Comparison of ENCODE assay signal across 13 cellular contexts in the genomic region with DNA sequence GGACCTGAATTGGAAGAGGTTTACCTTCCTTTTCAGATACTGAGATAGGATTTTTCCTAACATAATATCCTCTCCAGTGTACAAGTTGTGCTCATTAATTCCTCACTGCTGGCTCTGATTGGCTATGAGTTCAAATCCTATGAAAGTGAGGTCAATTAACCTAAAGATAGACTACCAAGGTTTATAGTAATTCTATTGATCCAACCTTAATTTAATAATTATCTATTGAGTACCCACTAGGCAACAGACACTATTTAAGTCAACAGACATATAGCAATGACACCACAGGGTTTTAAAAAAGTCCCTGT.
A peak's percentile ranks its signal among the peaks of the same experiment; 100 is the strongest.
DNase-seq lines count a peak whose midpoint lies in the region; ATAC-seq and TF ChIP-seq lines count a peak whose summit lies in the region.
"Had no signal": no experiment of that assay in that cellular context is flagged by ENCODE, and none has a peak within 500 bp of the region (broad histone marks: within the 10 kb centered on the region; RNA-seq: fewer than 3 reads in every experiment).

No MANE protein-coding gene starts in this region.

- H3K4me3 ChIP-seq in DOHH2 (ENCODE audit: low read length), result no peak overlapping the region
- H3K4me3 ChIP-seq in SK-N-MC, result no peak overlapping the region
- H3K4me3 ChIP-seq in skeletal muscle satellite cell (ENCODE audit: low read length), result no peak overlapping the region
- H3K4me3 ChIP-seq: hepatocyte, right atrium auricular region, SJSA1 had no signal

- peaks cover 2% of the 10 kb centered on the region for H3K27me3 Mint-ChIP-seq in activated CD4-positive, alpha-beta memory T cell treated with anti-CD3 and anti-CD28 coated beads for 36 hours

- no peak overlapping the region for H3K4me2 ChIP-seq in DOHH2 (ENCODE audit: low read length)
- H3K4me2 ChIP-seq in skeletal muscle satellite cell (ENCODE audit: low read length), result peak overlapping the region; percentile 11
- H3K4me2 ChIP-seq: hepatocyte had no signal

- peaks cover 10% of the 10 kb centered on the region; the same call in 1 of the 2 replicates for H3K27me3 ChIP-seq in DOHH2 (ENCODE audit: control insufficient read depth, low read length)
- H3K27me3 ChIP-seq in skeletal muscle satellite cell (ENCODE audit: control insufficient read depth, insufficient read depth, low read length), result no peaks in the 10 kb centered on the region
- H3K27me3 ChIP-seq: hepatocyte, right atrium auricular region had no signal

- H3K36me3 ChIP-seq in DOHH2 (ENCODE audit: control insufficient read depth, low read length) (no peaks in the 10 kb centered on the region), SK-N-MC (ENCODE audit: insufficient read depth, low read length) (no peaks in the 10 kb centered on the region), skeletal muscle satellite cell (ENCODE audit: insufficient read depth, low read length) (no peaks in the 10 kb centered on the region)
- H3K36me3 ChIP-seq: right atrium auricular region, SJSA1 had no signal

- no peak overlapping the region for H3K9ac ChIP-seq in SK-N-MC (ENCODE audit: insufficient read length)
- no peak overlapping the region for H3K9ac ChIP-seq in skeletal muscle satellite cell (ENCODE audit: low read depth, low read length)

- H3K36me3 Mint-ChIP-seq in activated CD4-positive, alpha-beta memory T cell treated with anti-CD3 and anti-CD28 coated beads for 36 hours, result no peaks in the 10 kb centered on the region
- H3K36me3 Mint-ChIP-seq: activated naive CD8-positive, alpha-beta T cell treated with anti-CD3 and anti-CD28 coated beads for 36 hours had no signal

- no peaks in the 10 kb centered on the region for H3K79me2 ChIP-seq in DOHH2 (ENCODE audit: control insufficient read depth, low read length)
- H3K79me2 ChIP-seq: hepatocyte had no signal

- H3K9me3 ChIP-seq in DOHH2 (ENCODE audit: control insufficient read depth, insufficient read depth, low read length), result no peaks in the 10 kb centered on the region
- H3K9me3 ChIP-seq in SK-N-MC (ENCODE audit: low read depth, low read length), result no peaks in the 10 kb centered on the region
- no peaks in the 10 kb centered on the region for H3K9me3 ChIP-seq in skeletal muscle satellite cell (replicated peaks; ENCODE audit: low read length)
- H3K9me3 ChIP-seq: right atrium auricular region, SJSA1 had no signal

- peaks cover 3% of the 10 kb centered on the region for H3K4me1 Mint-ChIP-seq in activated CD4-positive, alpha-beta memory T cell treated with anti-CD3 and anti-CD28 coated beads for 36 hours (ENCODE audit: low read depth)

- H3K9me3 Mint-ChIP-seq in activated CD4-positive, alpha-beta memory T cell treated with anti-CD3 and anti-CD28 coated beads for 36 hours, result no peaks in the 10 kb centered on the region
- H3K9me3 Mint-ChIP-seq: activated naive CD8-positive, alpha-beta T cell treated with anti-CD3 and anti-CD28 coated beads for 36 hours; activated T-helper 1 cell treated with anti-CD3 and anti-CD28 coated beads, Interleukin-12 subunit alpha, Interleukin-12 subunit beta, Interleukin-2, Interleukin-4 antibody, amounts not matched to agents 30 ng/mL and 10 ng/mL and 1 ng/mL, durations not matched to agents 14 hours and 24 hours and 36 hours had no signal

- no peaks in the 10 kb centered on the region for H3K9me2 ChIP-seq in DOHH2 (replicated peaks; ENCODE audit: control insufficient read depth, low read length)

- CTCF ChIA-PET in activated CD4-positive, alpha-beta memory T cell treated with anti-CD3 and anti-CD28 coated beads for 36 hours (lab: Charles Lee), result interaction anchor here (0.6 to 4.0 kb wide), 9 partner anchors 11 to 403 kb away, joined by 3 to 31 read pairs (median 4); no protein-coding TSS in a partner anchor

- no peaks in the 10 kb centered on the region for H4K20me1 ChIP-seq in DOHH2 (ENCODE audit: control insufficient read depth, insufficient read depth, low read depth, low read length)

- H3K27ac Mint-ChIP-seq in activated CD4-positive, alpha-beta memory T cell treated with anti-CD3 and anti-CD28 coated beads for 36 hours, result no peak overlapping the region
- H3K27ac Mint-ChIP-seq: activated naive CD8-positive, alpha-beta T cell treated with anti-CD3 and anti-CD28 coated beads for 36 hours; activated T-helper 1 cell treated with anti-CD3 and anti-CD28 coated beads, Interleukin-12 subunit alpha, Interleukin-12 subunit beta, Interleukin-2, Interleukin-4 antibody, amounts not matched to agents 30 ng/mL and 10 ng/mL and 1 ng/mL, durations not matched to agents 14 hours and 24 hours and 36 hours; H9 had no signal

- H3K27ac ChIP-seq in DOHH2 (ENCODE audit: low read depth, low read length) (no peak overlapping the region), SK-N-MC (peak overlapping the region; percentile 8; the same call in 1 of the 2 replicates)
- H3K27ac ChIP-seq: hepatocyte, right atrium auricular region, SJSA1 had no signal

- ATAC-seq in HG02970 (IDR thresholded peaks at IDR 0.05; ENCODE audit: low FRiP score, unreplicated experiment), result peak; percentile 9

- H3K4me1 ChIP-seq in DOHH2 (ENCODE audit: control insufficient read depth, low read length), result peaks cover 2% of the 10 kb centered on the region; the same call in 1 of the 2 replicates
- H3K4me1 ChIP-seq in skeletal muscle satellite cell (ENCODE audit: control insufficient read depth, insufficient read depth, low read length), result peaks cover 7% of the 10 kb centered on the region
- H3K4me1 ChIP-seq: right atrium auricular region had no signal

- intact Hi-C loops in activated CD4-positive, alpha-beta memory T cell treated with anti-CD3 and anti-CD28 coated beads for 36 hours (cut with micrococcal nuclease), result loop anchor here (1.0 to 5.0 kb wide), 2 partner anchors 193 to 403 kb away; no protein-coding TSS in a partner anchor

- POLR2A ChIA-PET in activated CD4-positive, alpha-beta memory T cell treated with anti-CD3 and anti-CD28 coated beads for 36 hours (lab: Charles Lee), result no interaction called here

- H3K4me3 Mint-ChIP-seq in activated CD4-positive, alpha-beta memory T cell treated with anti-CD3 and anti-CD28 coated beads for 36 hours, result no peak overlapping the region
- H3K4me3 Mint-ChIP-seq: activated naive CD8-positive, alpha-beta T cell treated with anti-CD3 and anti-CD28 coated beads for 36 hours; activated T-helper 1 cell treated with anti-CD3 and anti-CD28 coated beads, Interleukin-12 subunit alpha, Interleukin-12 subunit beta, Interleukin-2, Interleukin-4 antibody, amounts not matched to agents 30 ng/mL and 10 ng/mL and 1 ng/mL, durations not matched to agents 14 hours and 24 hours and 36 hours; H9 had no signal

- no peaks in the 10 kb centered on the region for H3F3A ChIP-seq in DOHH2 (ENCODE audit: control insufficient read depth, insufficient read depth)

- DNase-seq in SK-N-MC (ENCODE audit: low read depth, low spot score) (no peak), NCI-H69 (lab: John Stamatoyannopoulos, UW) (no peak), NCI-H1092 (lab: John Stamatoyannopoulos, UW) (no peak)
- DNase-seq in activated CD4-positive, alpha-beta memory T cell treated with anti-CD3 and anti-CD28 coated beads for 36 hours, result no peak

- peak; percentile 2 for TF ChIP-seq CTCF in DOHH2 (IDR thresholded peaks at IDR 0.05; ENCODE audit: low read depth, low read length, poor library complexity, severe bottlenecking)
